Comparison of ENCODE assay signal across 1 cellular context in genomic region chr14:68945585-68946289, GRCh38.
TF ChIP-seq lines count a peak whose summit lies in the region.

No MANE protein-coding gene starts in this region.

TF ChIP-seq in IMR-90, 13 proteins besides CTCF, POLR2A, EP300 and RAD21 (continued from another document):
- TF ChIP-seq USF2 (IDR thresholded peaks at IDR 0.05; ENCODE audit: low read depth, low read length) (no peak), MAZ (IDR thresholded peaks at IDR 0.05; ENCODE audit: borderline replicate concordance, low read depth, low read length) (no peak), RFX5 (IDR thresholded peaks at IDR 0.05; ENCODE audit: low read depth, low read length) (no peak), NFE2L2 (IDR thresholded peaks at IDR 0.05; ENCODE audit: low read depth, low read length) (no peak)
